ENCODE assay signal across 1 cellular context in the genomic region with DNA sequence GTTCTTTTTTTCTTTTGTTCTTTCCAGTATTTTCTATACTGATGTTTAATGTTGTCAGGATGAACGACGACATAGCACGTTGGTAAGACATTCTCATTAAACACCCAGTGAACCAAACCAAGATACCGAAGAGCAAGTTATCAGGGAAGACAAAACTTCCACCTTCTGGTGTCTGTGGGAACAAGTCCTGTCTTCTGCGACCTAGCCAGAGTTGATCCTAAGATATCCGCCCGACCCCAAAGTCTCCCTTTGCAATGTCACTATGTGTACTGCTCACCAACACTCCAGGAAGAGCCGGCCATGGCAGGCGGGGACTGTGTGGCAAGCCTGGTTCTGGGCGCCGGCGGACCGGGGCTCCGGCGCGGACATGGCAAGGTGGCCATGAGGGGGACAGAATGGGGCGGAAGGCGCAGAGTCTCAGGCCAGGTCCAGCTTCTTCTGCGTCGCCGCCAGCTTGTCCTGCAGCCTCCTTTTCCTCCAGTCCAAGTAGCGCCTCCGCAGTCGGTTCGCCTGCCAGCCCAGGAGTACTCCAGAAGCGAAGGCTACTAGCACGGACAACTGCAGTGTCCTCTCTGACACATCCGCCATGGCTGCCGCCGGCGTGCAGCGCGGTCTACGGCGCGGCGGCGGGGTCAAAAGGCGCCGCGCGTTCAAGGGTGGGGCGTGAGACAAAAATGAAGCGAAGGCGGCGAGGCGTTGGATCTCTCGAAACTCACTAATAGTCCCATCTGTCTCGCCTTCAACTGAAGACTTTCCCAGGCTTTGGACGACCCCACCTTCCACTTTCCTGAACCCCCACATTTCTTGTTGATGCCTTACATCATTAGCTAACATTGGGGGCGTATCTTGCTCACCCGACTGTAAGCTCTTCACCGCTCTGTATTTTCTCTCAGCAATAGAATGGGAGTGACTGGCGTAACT.
TF ChIP-seq lines count a peak whose summit lies in the region.

MTLN (minus strand) TSS at position 610 of the 921 bp plus-strand sequence; CDS start at position 588, 22 bp downstream.

TF ChIP-seq in HepG2, 621 proteins besides CTCF, POLR2A, EP300 and RAD21 (continued from another document and continues in another):
- TF ChIP-seq, protein P1, sequence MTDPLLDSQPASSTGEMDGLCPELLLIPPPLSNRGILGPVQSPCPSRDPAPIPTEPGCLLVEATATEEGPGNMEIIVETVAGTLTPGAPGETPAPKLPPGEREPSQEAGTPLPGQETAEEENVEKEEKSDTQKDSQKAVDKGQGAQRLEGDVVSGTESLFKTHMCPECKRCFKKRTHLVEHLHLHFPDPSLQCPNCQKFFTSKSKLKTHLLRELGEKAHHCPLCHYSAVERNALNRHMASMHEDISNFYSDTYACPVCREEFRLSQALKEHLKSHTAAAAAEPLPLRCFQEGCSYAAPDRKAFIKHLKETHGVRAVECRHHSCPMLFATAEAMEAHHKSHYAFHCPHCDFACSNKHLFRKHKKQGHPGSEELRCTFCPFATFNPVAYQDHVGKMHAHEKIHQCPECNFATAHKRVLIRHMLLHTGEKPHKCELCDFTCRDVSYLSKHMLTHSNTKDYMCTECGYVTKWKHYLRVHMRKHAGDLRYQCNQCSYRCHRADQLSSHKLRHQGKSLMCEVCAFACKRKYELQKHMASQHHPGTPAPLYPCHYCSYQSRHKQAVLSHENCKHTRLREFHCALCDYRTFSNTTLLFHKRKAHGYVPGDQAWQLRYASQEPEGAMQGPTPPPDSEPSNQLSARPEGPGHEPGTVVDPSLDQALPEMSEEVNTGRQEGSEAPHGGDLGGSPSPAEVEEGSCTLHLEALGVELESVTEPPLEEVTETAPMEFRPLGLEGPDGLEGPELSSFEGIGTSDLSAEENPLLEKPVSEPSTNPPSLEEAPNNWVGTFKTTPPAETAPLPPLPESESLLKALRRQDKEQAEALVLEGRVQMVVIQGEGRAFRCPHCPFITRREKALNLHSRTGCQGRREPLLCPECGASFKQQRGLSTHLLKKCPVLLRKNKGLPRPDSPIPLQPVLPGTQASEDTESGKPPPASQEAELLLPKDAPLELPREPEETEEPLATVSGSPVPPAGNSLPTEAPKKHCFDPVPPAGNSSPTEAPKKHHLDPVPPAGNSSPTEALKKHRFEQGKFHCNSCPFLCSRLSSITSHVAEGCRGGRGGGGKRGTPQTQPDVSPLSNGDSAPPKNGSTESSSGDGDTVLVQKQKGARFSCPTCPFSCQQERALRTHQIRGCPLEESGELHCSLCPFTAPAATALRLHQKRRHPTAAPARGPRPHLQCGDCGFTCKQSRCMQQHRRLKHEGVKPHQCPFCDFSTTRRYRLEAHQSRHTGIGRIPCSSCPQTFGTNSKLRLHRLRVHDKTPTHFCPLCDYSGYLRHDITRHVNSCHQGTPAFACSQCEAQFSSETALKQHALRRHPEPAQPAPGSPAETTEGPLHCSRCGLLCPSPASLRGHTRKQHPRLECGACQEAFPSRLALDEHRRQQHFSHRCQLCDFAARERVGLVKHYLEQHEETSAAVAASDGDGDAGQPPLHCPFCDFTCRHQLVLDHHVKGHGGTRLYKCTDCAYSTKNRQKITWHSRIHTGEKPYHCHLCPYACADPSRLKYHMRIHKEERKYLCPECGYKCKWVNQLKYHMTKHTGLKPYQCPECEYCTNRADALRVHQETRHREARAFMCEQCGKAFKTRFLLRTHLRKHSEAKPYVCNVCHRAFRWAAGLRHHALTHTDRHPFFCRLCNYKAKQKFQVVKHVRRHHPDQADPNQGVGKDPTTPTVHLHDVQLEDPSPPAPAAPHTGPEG (CRISPR knock-in tag; IDR thresholded peaks at IDR 0.05): peak; percentile 77; the same call in 1 of the 2 replicates
- TF ChIP-seq, protein P2, sequence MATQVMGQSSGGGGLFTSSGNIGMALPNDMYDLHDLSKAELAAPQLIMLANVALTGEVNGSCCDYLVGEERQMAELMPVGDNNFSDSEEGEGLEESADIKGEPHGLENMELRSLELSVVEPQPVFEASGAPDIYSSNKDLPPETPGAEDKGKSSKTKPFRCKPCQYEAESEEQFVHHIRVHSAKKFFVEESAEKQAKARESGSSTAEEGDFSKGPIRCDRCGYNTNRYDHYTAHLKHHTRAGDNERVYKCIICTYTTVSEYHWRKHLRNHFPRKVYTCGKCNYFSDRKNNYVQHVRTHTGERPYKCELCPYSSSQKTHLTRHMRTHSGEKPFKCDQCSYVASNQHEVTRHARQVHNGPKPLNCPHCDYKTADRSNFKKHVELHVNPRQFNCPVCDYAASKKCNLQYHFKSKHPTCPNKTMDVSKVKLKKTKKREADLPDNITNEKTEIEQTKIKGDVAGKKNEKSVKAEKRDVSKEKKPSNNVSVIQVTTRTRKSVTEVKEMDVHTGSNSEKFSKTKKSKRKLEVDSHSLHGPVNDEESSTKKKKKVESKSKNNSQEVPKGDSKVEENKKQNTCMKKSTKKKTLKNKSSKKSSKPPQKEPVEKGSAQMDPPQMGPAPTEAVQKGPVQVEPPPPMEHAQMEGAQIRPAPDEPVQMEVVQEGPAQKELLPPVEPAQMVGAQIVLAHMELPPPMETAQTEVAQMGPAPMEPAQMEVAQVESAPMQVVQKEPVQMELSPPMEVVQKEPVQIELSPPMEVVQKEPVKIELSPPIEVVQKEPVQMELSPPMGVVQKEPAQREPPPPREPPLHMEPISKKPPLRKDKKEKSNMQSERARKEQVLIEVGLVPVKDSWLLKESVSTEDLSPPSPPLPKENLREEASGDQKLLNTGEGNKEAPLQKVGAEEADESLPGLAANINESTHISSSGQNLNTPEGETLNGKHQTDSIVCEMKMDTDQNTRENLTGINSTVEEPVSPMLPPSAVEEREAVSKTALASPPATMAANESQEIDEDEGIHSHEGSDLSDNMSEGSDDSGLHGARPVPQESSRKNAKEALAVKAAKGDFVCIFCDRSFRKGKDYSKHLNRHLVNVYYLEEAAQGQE (IDR thresholded peaks at IDR 0.05; ENCODE audit: borderline replicate concordance in 1 of 2, low read depth in 1 of 2, low read length in 2 of 2): peak in 1 of 2 experiments; percentile 63; a peak in 1 of 4 replicates
- no peak for TF ChIP-seq MBNL3 (CRISPR knock-in tag; conservative IDR thresholded peaks at IDR 0.05)
- TF ChIP-seq ZSCAN29 (CRISPR knock-in tag; conservative IDR thresholded peaks at IDR 0.05): peak; percentile 69; the same call in 1 of the 2 replicates
- TF ChIP-seq, protein P3, sequence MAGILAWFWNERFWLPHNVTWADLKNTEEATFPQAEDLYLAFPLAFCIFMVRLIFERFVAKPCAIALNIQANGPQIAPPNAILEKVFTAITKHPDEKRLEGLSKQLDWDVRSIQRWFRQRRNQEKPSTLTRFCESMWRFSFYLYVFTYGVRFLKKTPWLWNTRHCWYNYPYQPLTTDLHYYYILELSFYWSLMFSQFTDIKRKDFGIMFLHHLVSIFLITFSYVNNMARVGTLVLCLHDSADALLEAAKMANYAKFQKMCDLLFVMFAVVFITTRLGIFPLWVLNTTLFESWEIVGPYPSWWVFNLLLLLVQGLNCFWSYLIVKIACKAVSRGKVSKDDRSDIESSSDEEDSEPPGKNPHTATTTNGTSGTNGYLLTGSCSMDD (CRISPR knock-in tag; IDR thresholded peaks at IDR 0.05): no peak
- no peak for TF ChIP-seq GTF3A (CRISPR knock-in tag; conservative IDR thresholded peaks at IDR 0.05)
- TF ChIP-seq MYNN (CRISPR knock-in tag; IDR thresholded peaks at IDR 0.05; ENCODE audit: low read depth): peak; percentile 78; the same call in 1 of the 2 replicates
- TF ChIP-seq ZNF598 (CRISPR knock-in tag; IDR thresholded peaks at IDR 0.05; ENCODE audit: borderline replicate concordance): peak; percentile 79; the same call in 1 of the 2 replicates
- no peak for TF ChIP-seq ATF7 (IDR thresholded peaks at IDR 0.05)
- TF ChIP-seq ATF7 (CRISPR knock-in tag; IDR thresholded peaks at IDR 0.05): no peak
- peak; percentile 58; the same call in 1 of the 2 replicates for TF ChIP-seq ZFX (CRISPR knock-in tag; IDR thresholded peaks at IDR 0.05; ENCODE audit: low read depth)
- TF ChIP-seq, protein P4, sequence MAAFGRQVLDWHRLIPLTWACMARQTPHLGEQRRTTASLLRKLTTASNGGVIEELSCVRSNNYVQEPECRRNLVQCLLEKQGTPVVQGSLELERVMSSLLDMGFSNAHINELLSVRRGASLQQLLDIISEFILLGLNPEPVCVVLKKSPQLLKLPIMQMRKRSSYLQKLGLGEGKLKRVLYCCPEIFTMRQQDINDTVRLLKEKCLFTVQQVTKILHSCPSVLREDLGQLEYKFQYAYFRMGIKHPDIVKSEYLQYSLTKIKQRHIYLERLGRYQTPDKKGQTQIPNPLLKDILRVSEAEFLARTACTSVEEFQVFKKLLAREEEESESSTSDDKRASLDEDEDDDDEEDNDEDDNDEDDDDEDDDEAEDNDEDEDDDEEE (CRISPR knock-in tag; IDR thresholded peaks at IDR 0.05): no peak
- TF ChIP-seq ZNF263 (CRISPR knock-in tag; IDR thresholded peaks at IDR 0.05): peak; percentile 35; the same call in 1 of the 2 replicates
- no peak for TF ChIP-seq ZBTB49 (CRISPR knock-in tag; IDR thresholded peaks at IDR 0.05; ENCODE audit: borderline replicate concordance)
- TF ChIP-seq, protein P5, sequence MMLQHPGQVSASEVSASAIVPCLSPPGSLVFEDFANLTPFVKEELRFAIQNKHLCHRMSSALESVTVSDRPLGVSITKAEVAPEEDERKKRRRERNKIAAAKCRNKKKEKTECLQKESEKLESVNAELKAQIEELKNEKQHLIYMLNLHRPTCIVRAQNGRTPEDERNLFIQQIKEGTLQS (CRISPR knock-in tag; IDR thresholded peaks at IDR 0.05): peak; percentile 30; the same call in 1 of the 2 replicates
- peak; percentile 79; the same call in 1 of the 2 replicates for TF ChIP-seq ZNF253 (CRISPR knock-in tag; IDR thresholded peaks at IDR 0.05; ENCODE audit: borderline replicate concordance)
- no peak for TF ChIP-seq ZNF382 (CRISPR knock-in tag; IDR thresholded peaks at IDR 0.05; ENCODE audit: borderline replicate concordance)
- TF ChIP-seq EEA1 (CRISPR knock-in tag; IDR thresholded peaks at IDR 0.05; ENCODE audit: borderline replicate concordance): 0 out of 2 replicates have a peak, but pooled peaks have one; percentile 40
- peak; percentile 64 for TF ChIP-seq XRCC5 (optimal IDR thresholded peaks at IDR 0.05; ENCODE audit: low read length)
- no peak for TF ChIP-seq SETDB1 (CRISPR knock-in tag; IDR thresholded peaks at IDR 0.05; ENCODE audit: borderline replicate concordance)
- no peak for TF ChIP-seq ZNF549 (CRISPR knock-in tag; IDR thresholded peaks at IDR 0.05)
- no peak for TF ChIP-seq GABPA (IDR thresholded peaks at IDR 0.05; ENCODE audit: low read depth, low read length)
- TF ChIP-seq GABPA (CRISPR knock-in tag; IDR thresholded peaks at IDR 0.05; ENCODE audit: low read depth): no peak; the same call in 1 of the 2 replicates
- TF ChIP-seq, protein P6, sequence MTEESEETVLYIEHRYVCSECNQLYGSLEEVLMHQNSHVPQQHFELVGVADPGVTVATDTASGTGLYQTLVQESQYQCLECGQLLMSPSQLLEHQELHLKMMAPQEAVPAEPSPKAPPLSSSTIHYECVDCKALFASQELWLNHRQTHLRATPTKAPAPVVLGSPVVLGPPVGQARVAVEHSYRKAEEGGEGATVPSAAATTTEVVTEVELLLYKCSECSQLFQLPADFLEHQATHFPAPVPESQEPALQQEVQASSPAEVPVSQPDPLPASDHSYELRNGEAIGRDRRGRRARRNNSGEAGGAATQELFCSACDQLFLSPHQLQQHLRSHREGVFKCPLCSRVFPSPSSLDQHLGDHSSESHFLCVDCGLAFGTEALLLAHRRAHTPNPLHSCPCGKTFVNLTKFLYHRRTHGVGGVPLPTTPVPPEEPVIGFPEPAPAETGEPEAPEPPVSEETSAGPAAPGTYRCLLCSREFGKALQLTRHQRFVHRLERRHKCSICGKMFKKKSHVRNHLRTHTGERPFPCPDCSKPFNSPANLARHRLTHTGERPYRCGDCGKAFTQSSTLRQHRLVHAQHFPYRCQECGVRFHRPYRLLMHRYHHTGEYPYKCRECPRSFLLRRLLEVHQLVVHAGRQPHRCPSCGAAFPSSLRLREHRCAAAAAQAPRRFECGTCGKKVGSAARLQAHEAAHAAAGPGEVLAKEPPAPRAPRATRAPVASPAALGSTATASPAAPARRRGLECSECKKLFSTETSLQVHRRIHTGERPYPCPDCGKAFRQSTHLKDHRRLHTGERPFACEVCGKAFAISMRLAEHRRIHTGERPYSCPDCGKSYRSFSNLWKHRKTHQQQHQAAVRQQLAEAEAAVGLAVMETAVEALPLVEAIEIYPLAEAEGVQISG (CRISPR knock-in tag; IDR thresholded peaks at IDR 0.05): peak; percentile 84
- 0 out of 2 replicates have a peak, but pooled peaks have one; percentile 83 for TF ChIP-seq ZNF136 (CRISPR knock-in tag; IDR thresholded peaks at IDR 0.05; ENCODE audit: low read depth)
- TF ChIP-seq SOX5 (CRISPR knock-in tag; IDR thresholded peaks at IDR 0.05; ENCODE audit: borderline replicate concordance): no peak
- TF ChIP-seq MTA1 (CRISPR knock-in tag; IDR thresholded peaks at IDR 0.05; ENCODE audit: borderline replicate concordance): peak; percentile 67; the same call in 1 of the 2 replicates
- TF ChIP-seq THYN1 (CRISPR knock-in tag; IDR thresholded peaks at IDR 0.05; ENCODE audit: borderline replicate concordance, low read depth): 0 out of 2 replicates have a peak, but pooled peaks have one; percentile 53
- no peak; the same call in 1 of the 2 replicates for TF ChIP-seq ZNF569 (CRISPR knock-in tag; IDR thresholded peaks at IDR 0.05; ENCODE audit: borderline replicate concordance)
- peak; percentile 74; the same call in 1 of the 2 replicates for TF ChIP-seq NFKB2 (CRISPR knock-in tag; IDR thresholded peaks at IDR 0.05; ENCODE audit: borderline replicate concordance)
- TF ChIP-seq SMARCC2 (IDR thresholded peaks at IDR 0.05): no peak
- no peak for TF ChIP-seq ELF4 (CRISPR knock-in tag; IDR thresholded peaks at IDR 0.05; ENCODE audit: borderline replicate concordance)
- TF ChIP-seq ZBTB3 (CRISPR knock-in tag; IDR thresholded peaks at IDR 0.05; ENCODE audit: borderline replicate concordance, low read depth): no peak; the same call in 1 of the 2 replicates
- peak; percentile 61; the same call in 1 of the 2 replicates for TF ChIP-seq ZBTB44 (CRISPR knock-in tag; IDR thresholded peaks at IDR 0.05)
